ENCODE assay signal across 34 cellular contexts in the genomic region with DNA sequence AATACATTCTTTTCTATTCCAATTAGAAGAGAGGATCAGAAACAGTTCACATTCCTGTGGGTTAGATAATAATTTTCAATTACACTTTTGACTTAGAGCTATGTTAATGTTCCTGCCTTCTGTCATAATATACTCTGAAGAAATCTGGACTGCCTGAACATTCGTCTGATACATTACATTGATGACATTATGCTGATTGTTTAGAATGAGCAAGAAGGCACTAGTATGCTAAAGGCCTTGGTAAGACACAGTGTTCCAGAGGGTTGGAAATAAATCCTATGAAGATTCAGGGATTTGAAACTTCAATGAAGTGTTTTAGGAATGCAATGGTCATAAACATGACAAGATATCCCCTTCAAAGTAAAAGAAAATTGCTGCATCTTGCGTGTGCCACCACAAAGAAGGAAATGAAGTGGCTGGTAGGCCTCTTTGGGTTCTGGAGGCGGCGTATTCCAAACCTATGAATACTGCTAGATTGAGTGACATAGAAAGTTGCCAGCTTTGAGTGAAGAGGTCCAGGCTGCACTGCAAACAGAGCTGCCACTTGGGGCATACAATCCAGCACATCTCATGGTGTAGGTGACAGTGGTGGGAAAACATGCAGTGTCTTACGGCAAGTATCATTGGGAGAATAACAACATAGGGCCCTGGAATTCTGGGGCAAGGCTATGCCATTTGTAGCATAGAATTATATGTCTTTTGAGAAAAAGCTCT. TPM values are rescaled to one million over a fixed set of nuclear protein-coding genes. Genes with fewer than 3 reads are reported as not detected.
A peak's percentile ranks its signal among the peaks of the same experiment; 100 is the strongest.
DNase-seq lines count a peak whose midpoint lies in the region; ATAC-seq and TF ChIP-seq lines count a peak whose summit lies in the region.
"Had no signal": no experiment of that assay in that cellular context is flagged by ENCODE, and none has a peak within 500 bp of the region (broad histone marks: within the 10 kb centered on the region; RNA-seq: fewer than 3 reads in every experiment).

No MANE protein-coding gene starts in this region.

- H3K79me2 ChIP-seq in GM23338 (replicated peaks; ENCODE audit: insufficient read depth), result no peaks in the 10 kb centered on the region

- H3K36me3 ChIP-seq in GM23338 (ENCODE audit: insufficient read depth), result no peaks in the 10 kb centered on the region
- no peaks in the 10 kb centered on the region for H3K36me3 ChIP-seq in heart left ventricle
- H3K36me3 ChIP-seq: BE2C, heart right ventricle, suprapubic skin, upper lobe of right lung had no signal

- no peak overlapping the region for H3K4me3 Mint-ChIP-seq in CD4-positive, alpha-beta T cell
- H3K4me3 Mint-ChIP-seq in GM23338 (no peak overlapping the region), mesothelial cell of epicardium (no peak overlapping the region)
- no peak overlapping the region for H3K4me3 Mint-ChIP-seq in activated naive CD8-positive, alpha-beta T cell treated with anti-CD3 and anti-CD28 coated beads, Interleukin-2, amount 10 ng/mL, durations not matched to agents 7 days and 5 days
- H3K4me3 Mint-ChIP-seq: IgD-negative memory B cell; natural killer cell treated with Interleukin-12 subunit alpha and Interleukin-12 subunit beta and Interleukin-15 and Interleukin-18, amount 100 ng/mL, for 72 hours; stimulated activated effector memory CD8-positive, alpha-beta T cell treated with anti-CD3 and anti-CD28 coated beads, Interleukin-12 subunit alpha, Interleukin-12 subunit beta, amount 100 ng/mL, for 72 hours had no signal

- H2AFZ ChIP-seq in GM23338, result no peak overlapping the region

- H3K27ac ChIP-seq in CD4-positive, alpha-beta T cell (ENCODE audit: low read depth, low read length), result no peak overlapping the region
- H3K27ac ChIP-seq in GM23338 (ENCODE audit: low read depth), result no peak overlapping the region
- H3K27ac ChIP-seq in heart left ventricle, result no peak overlapping the region
- H3K27ac ChIP-seq: body of pancreas, heart right ventricle, psoas muscle, RWPE1, suprapubic skin, upper lobe of right lung had no signal

- no peaks in the 10 kb centered on the region for H3K9me3 ChIP-seq in CD4-positive, alpha-beta T cell (ENCODE audit: control insufficient read depth, low read length)
- H3K9me3 ChIP-seq in heart left ventricle, result no peaks in the 10 kb centered on the region
- H3K9me3 ChIP-seq: BE2C, body of pancreas, Caco-2, heart right ventricle, psoas muscle, suprapubic skin, upper lobe of right lung had no signal

- H3K4me3 ChIP-seq in GM23338 (no peak overlapping the region), heart left ventricle (no peak overlapping the region)
- H3K4me3 ChIP-seq: body of pancreas, heart right ventricle, psoas muscle, suprapubic skin, upper lobe of right lung had no signal

- H3K36me3 Mint-ChIP-seq in CD4-positive, alpha-beta T cell (ENCODE audit: low read depth), result peaks cover 8% of the 10 kb centered on the region
- H3K36me3 Mint-ChIP-seq in GM23338 (ENCODE audit: low read depth) (no peaks in the 10 kb centered on the region), mesothelial cell of epicardium (no peaks in the 10 kb centered on the region)
- peaks cover 68% of the 10 kb centered on the region for H3K36me3 Mint-ChIP-seq in activated naive CD8-positive, alpha-beta T cell treated with anti-CD3 and anti-CD28 coated beads, Interleukin-2, amount 10 ng/mL, durations not matched to agents 7 days and 5 days
- H3K36me3 Mint-ChIP-seq: IgD-negative memory B cell; natural killer cell treated with Interleukin-12 subunit alpha and Interleukin-12 subunit beta and Interleukin-15 and Interleukin-18, amount 100 ng/mL, for 72 hours; stimulated activated effector memory CD8-positive, alpha-beta T cell treated with anti-CD3 and anti-CD28 coated beads, Interleukin-12 subunit alpha, Interleukin-12 subunit beta, amount 100 ng/mL, for 72 hours had no signal

- peak; percentile 78 for ATAC-seq in CD4-positive, alpha-beta T cell (ENCODE audit: poor library complexity)
- ATAC-seq in GM23338 (peak; percentile 66), heart left ventricle (no peak), HG02610 (IDR thresholded peaks at IDR 0.05; ENCODE audit: unreplicated experiment) (no peak)
- no peak for ATAC-seq in activated naive CD8-positive, alpha-beta T cell treated with anti-CD3 and anti-CD28 coated beads, Interleukin-2, amount 10 ng/mL, durations not matched to agents 7 days and 5 days (ENCODE audit: low read depth)
- ATAC-seq: activated CD4-positive, CD25-positive, alpha-beta regulatory T cell treated with anti-CD3 and anti-CD28 coated beads, Interleukin-2, amount 50 U/mL, for 24 hours; body of pancreas; esophagus mucosa; HCT116; heart right ventricle; left ventricle myocardium superior; natural killer cell treated with Interleukin-12 subunit alpha and Interleukin-12 subunit beta and Interleukin-15 and Interleukin-18, amount 100 ng/mL, for 72 hours; psoas muscle; stimulated activated effector memory CD8-positive, alpha-beta T cell treated with anti-CD3 and anti-CD28 coated beads, Interleukin-12 subunit alpha, Interleukin-12 subunit beta, amount 100 ng/mL, for 72 hours; upper lobe of right lung had no signal

- H3F3A ChIP-seq in GM23338 (replicated peaks; ENCODE audit: low read depth), result no peaks in the 10 kb centered on the region

- H3K9me3 Mint-ChIP-seq in CD4-positive, alpha-beta T cell, result peaks cover 2% of the 10 kb centered on the region
- H3K9me3 Mint-ChIP-seq in GM23338 (no peaks in the 10 kb centered on the region), mesothelial cell of epicardium (no peaks in the 10 kb centered on the region)
- no peaks in the 10 kb centered on the region for H3K9me3 Mint-ChIP-seq in activated naive CD8-positive, alpha-beta T cell treated with anti-CD3 and anti-CD28 coated beads, Interleukin-2, amount 10 ng/mL, durations not matched to agents 7 days and 5 days
- H3K9me3 Mint-ChIP-seq: IgD-negative memory B cell; natural killer cell treated with Interleukin-12 subunit alpha and Interleukin-12 subunit beta and Interleukin-15 and Interleukin-18, amount 100 ng/mL, for 72 hours; stimulated activated effector memory CD8-positive, alpha-beta T cell treated with anti-CD3 and anti-CD28 coated beads, Interleukin-12 subunit alpha, Interleukin-12 subunit beta, amount 100 ng/mL, for 72 hours had no signal

- POLR2A ChIA-PET in CD4-positive, alpha-beta T cell (lab: Charles Lee), result interaction anchor here (0.7 to 2.3 kb wide), 8 partner anchors 14 to 146 kb away, joined by 3 to 16 read pairs (median 4); a partner anchor contains a TSS
- POLR2A ChIA-PET in activated naive CD8-positive, alpha-beta T cell treated with anti-CD3 and anti-CD28 coated beads, Interleukin-2, amount 10 ng/mL, durations not matched to agents 7 days and 5 days (lab: Charles Lee), result interaction anchor here (0.6 to 0.7 kb wide), 3 partner anchors 22 to 269 kb away, joined by 3 to 5 read pairs (median 3); a partner anchor contains a TSS

- no peaks in the 10 kb centered on the region for H4K20me1 ChIP-seq in GM23338 (replicated peaks; ENCODE audit: insufficient read depth)

- peak overlapping the region; percentile 31 for H3K27ac Mint-ChIP-seq in CD4-positive, alpha-beta T cell
- H3K27ac Mint-ChIP-seq in GM23338, result no peak overlapping the region
- peak overlapping the region; percentile 31 for H3K27ac Mint-ChIP-seq in activated naive CD8-positive, alpha-beta T cell treated with anti-CD3 and anti-CD28 coated beads, Interleukin-2, amount 10 ng/mL, durations not matched to agents 7 days and 5 days
- peak overlapping the region; percentile 49 for H3K27ac Mint-ChIP-seq in mesothelial cell of epicardium
- H3K27ac Mint-ChIP-seq: IgD-negative memory B cell; natural killer cell treated with Interleukin-12 subunit alpha and Interleukin-12 subunit beta and Interleukin-15 and Interleukin-18, amount 100 ng/mL, for 72 hours; stimulated activated effector memory CD8-positive, alpha-beta T cell treated with anti-CD3 and anti-CD28 coated beads, Interleukin-12 subunit alpha, Interleukin-12 subunit beta, amount 100 ng/mL, for 72 hours had no signal

- no peak for DNase-seq in CD4-positive, alpha-beta T cell
- DNase-seq in GM23338 (ENCODE audit: low spot score) (peak; percentile 6), mesothelial cell of epicardium (ENCODE audit: low spot score in 2 of 2, unreplicated experiment in 2 of 2) (no peak), NOMO-1 (lab: John Stamatoyannopoulos, UW; ENCODE audit: unreplicated experiment in 2 of 2) (no peak), heart left ventricle (no peak), NK-92 (lab: John Stamatoyannopoulos, UW; ENCODE audit: unreplicated experiment) (no peak)
- no peak for DNase-seq in activated naive CD8-positive, alpha-beta T cell treated with anti-CD3 and anti-CD28 coated beads, Interleukin-2, amount 10 ng/mL, durations not matched to agents 7 days and 5 days
- DNase-seq: activated effector memory CD4-positive, alpha-beta T cell treated with anti-CD3 and anti-CD28 coated beads, Interleukin-2, amount 50 U/mL, for 16 hours; BE2C; body of pancreas; Caco-2; cerebellar nuclear complex; DMS79; foreskin melanocyte; GDM1; heart right ventricle; kidney; left ventricle myocardium superior; NCI-H1105; NCI-H187; NCI-H446 treated with DMSO at 0.1 percent for 48 hours; NCI-H774; occipital lobe; psoas muscle; upper lobe of right lung had no signal

- TF ChIP-seq POLR2A in heart left ventricle (IDR thresholded peaks at IDR 0.05), result no peak

- CTCF ChIA-PET in CD4-positive, alpha-beta T cell (lab: Charles Lee), result interaction anchor here (1.0 to 3.3 kb wide), 4 partner anchors 11 to 285 kb away, joined by 3 to 15 read pairs (median 4); a partner anchor contains a TSS

- H3K27me3 Mint-ChIP-seq in CD4-positive, alpha-beta T cell, result no peaks in the 10 kb centered on the region
- H3K27me3 Mint-ChIP-seq in GM23338 (ENCODE audit: insufficient read depth, low read depth, poor library complexity) (no peaks in the 10 kb centered on the region), mesothelial cell of epicardium (ENCODE audit: low read depth) (no peaks in the 10 kb centered on the region)
- no peaks in the 10 kb centered on the region for H3K27me3 Mint-ChIP-seq in activated naive CD8-positive, alpha-beta T cell treated with anti-CD3 and anti-CD28 coated beads, Interleukin-2, amount 10 ng/mL, durations not matched to agents 7 days and 5 days
- H3K27me3 Mint-ChIP-seq: IgD-negative memory B cell; natural killer cell treated with Interleukin-12 subunit alpha and Interleukin-12 subunit beta and Interleukin-15 and Interleukin-18, amount 100 ng/mL, for 72 hours had no signal

- whole genome bisulfite sequencing in heart left ventricle, 4 donors, result 87 to 92% (median 90%) methylated on average over 5 of the region's 5 CpGs

- intact Hi-C loops in CD4-positive, alpha-beta T cell (cut with DNase I, micrococcal nuclease), result loop anchor here in 1 of 2 experiments (5.0 kb wide), 1 partner anchor 40 kb away; no protein-coding TSS in a partner anchor
- intact Hi-C loops in heart left ventricle (cut with DNase I), result loop anchor here in 1 of 10 donors (5.0 kb wide), 1 partner anchor 60 kb away; no protein-coding TSS in a partner anchor

- H3K9me2 ChIP-seq in GM23338 (ENCODE audit: insufficient read depth), result no peaks in the 10 kb centered on the region

- no peak overlapping the region for H3K4me2 ChIP-seq in GM23338

- no peaks in the 10 kb centered on the region for H3K27me3 ChIP-seq in CD4-positive, alpha-beta T cell (ENCODE audit: control insufficient read depth, insufficient read depth, low read length)
- H3K27me3 ChIP-seq in GM23338 (ENCODE audit: insufficient read depth) (no peaks in the 10 kb centered on the region), heart left ventricle (no peaks in the 10 kb centered on the region)
- H3K27me3 ChIP-seq: BE2C, body of pancreas, heart right ventricle, suprapubic skin, upper lobe of right lung had no signal

- H3K4me1 ChIP-seq in GM23338 (ENCODE audit: insufficient read depth) (no peaks in the 10 kb centered on the region), heart left ventricle (peaks cover 0 to 35% (median 0%) of the 10 kb centered on the region in 12 donors)
- H3K4me1 ChIP-seq: BE2C, psoas muscle, suprapubic skin had no signal

- peaks cover 84% of the 10 kb centered on the region for H3K4me1 Mint-ChIP-seq in CD4-positive, alpha-beta T cell (ENCODE audit: low read depth)
- H3K4me1 Mint-ChIP-seq in GM23338 (no peaks in the 10 kb centered on the region), mesothelial cell of epicardium (peaks cover 41% of the 10 kb centered on the region)
- peaks cover 32% of the 10 kb centered on the region for H3K4me1 Mint-ChIP-seq in activated naive CD8-positive, alpha-beta T cell treated with anti-CD3 and anti-CD28 coated beads, Interleukin-2, amount 10 ng/mL, durations not matched to agents 7 days and 5 days

- TF ChIP-seq CTCF in CD4-positive, alpha-beta T cell (IDR thresholded peaks at IDR 0.05), result no peak
- TF ChIP-seq CTCF in GM23338 (conservative IDR thresholded peaks at IDR 0.05; ENCODE audit: low read depth in 2 of 2) (peak in 1 of 2 experiments; percentile 12; a peak in 1 of 4 replicates), mesothelial cell of epicardium (IDR thresholded peaks at IDR 0.05; ENCODE audit: unreplicated experiment) (no peak), heart left ventricle (IDR thresholded peaks at IDR 0.05) (no peak)

RNA-seq across cellular contexts. Expression of a gene that starts 21.2 kb away (rescaled TPM):
- 100 to 1,000 TPM; 103 to 106 TPM for total RNA-seq in CD4-positive, alpha-beta T cell
- total RNA-seq in GM23338 (2014; rRNA removed; shearing (Covaris generic)), result 16.9 and 21.3 TPM in 2 replicates
- 4.3 and 4.9 TPM in 2 replicates for polyA plus RNA-seq in GM23338 (2016; fragmentation: Nextera tagmentation; extraction: Ambion mirVana)
- total RNA-seq in activated naive CD8-positive, alpha-beta T cell treated with anti-CD3 and anti-CD28 coated beads, Interleukin-2, amount 10 ng/mL, durations not matched to agents 7 days and 5 days, result 100 to 1,000 TPM; 117 to 125 TPM
- total RNA-seq in mesothelial cell of epicardium, result 10.1 to 12.3 TPM (median 10.7 TPM) in 3 replicates
- 10 to 100 TPM in 5 of 9 donors, 1 to 10 TPM in 4; 7.5 to 17.0 (median 10.4) TPM for total RNA-seq in heart left ventricle
- polyA plus RNA-seq in heart left ventricle, result 1 to 10 TPM; 2.4 to 2.7 TPM

Comparison
In these comparisons a context has a peak if more than half of its experiments do, and no peak if none do; other contexts are left out.
1. ATAC-seq: peak in CD4-positive, alpha-beta T cell (single experiment) and GM23338 (single experiment); none in activated naive CD8-positive, alpha-beta T cell treated with anti-CD3 and anti-CD28 coated beads, Interleukin-2, amount 10 ng/mL, durations not matched to agents 7 days and 5 days (single experiment), heart left ventricle (0 of 4) and HG02610 (single experiment).